Comparison of ENCODE assay signal across 25 cellular contexts in the genomic region with DNA sequence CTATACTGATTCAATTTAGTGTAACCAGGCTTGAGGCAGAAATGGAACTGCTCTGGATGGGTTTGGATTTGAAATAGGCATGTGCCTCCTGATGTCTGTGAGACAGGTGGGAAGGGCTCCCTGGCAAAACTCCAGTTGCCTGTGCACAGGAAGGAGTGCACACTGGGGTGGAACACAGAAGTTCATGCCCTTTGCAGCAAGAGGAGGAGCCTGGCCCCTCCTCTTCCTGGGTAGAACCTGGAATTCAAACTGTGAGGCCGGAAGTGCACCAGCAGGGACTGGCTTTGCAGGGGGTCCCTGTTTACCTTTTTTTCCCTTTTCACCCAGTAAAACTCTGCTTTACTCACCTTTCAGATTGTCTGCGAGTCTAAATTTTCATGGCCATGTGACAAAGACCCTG.
"Had no signal": no experiment of that assay in that cellular context is flagged by ENCODE, and none has a peak within 500 bp of the region (broad histone marks: within the 10 kb centered on the region; RNA-seq: fewer than 3 reads in every experiment).

No MANE protein-coding gene starts in this region.

- H3K9me3 Mint-ChIP-seq: effector memory CD8-positive, alpha-beta T cell; natural killer cell; type B pancreatic cell had no signal

- H3K9ac ChIP-seq: neural progenitor cell had no signal

- DNase-seq: effector memory CD8-positive, alpha-beta T cell; gastrocnemius medialis; heart right ventricle; hypothalamus; kidney glomerular epithelial cell; natural killer cell; occipital lobe; pancreas; right cardiac atrium; stimulated activated CD4-positive, alpha-beta T cell treated with anti-CD3 and anti-CD28 coated beads, Interleukin-2, amount 100 ng/mL, for 48 hours; stimulated activated CD8-positive, alpha-beta memory T cell treated with anti-CD3 and anti-CD28 coated beads, Interleukin-4, amount 100 ng/mL, for 48 hours; stimulated activated naive CD8-positive, alpha-beta T cell treated with anti-CD3 and anti-CD28 coated beads, Interleukin-15, Interleukin-2, amounts not matched to agents 100 U/mL and 50 U/mL, for 24 hours; thyroid gland had no signal

- H3K4me2 ChIP-seq: neural progenitor cell, smooth muscle cell had no signal

- ATAC-seq: effector memory CD8-positive, alpha-beta T cell; gastrocnemius medialis; heart right ventricle; left lobe of liver; natural killer cell; pancreas; right cardiac atrium; stimulated activated naive CD8-positive, alpha-beta T cell treated with anti-CD3 and anti-CD28 coated beads, Interleukin-15, Interleukin-2, amounts not matched to agents 100 U/mL and 50 U/mL, for 24 hours had no signal

- H3K9me3 ChIP-seq: gastrocnemius medialis, heart right ventricle, pancreas, suprapubic skin, thyroid gland had no signal

- H3K36me3 ChIP-seq: esophagus muscularis mucosa, gastrocnemius medialis, heart right ventricle, neural progenitor cell, pancreas, suprapubic skin, thyroid gland had no signal

- H3K27me3 ChIP-seq: esophagus muscularis mucosa, gastrocnemius medialis, heart right ventricle, neural progenitor cell, pancreas, suprapubic skin, thyroid gland had no signal

- H2AFZ ChIP-seq: neural progenitor cell had no signal

- H3K4me1 ChIP-seq: esophagus muscularis mucosa, gastrocnemius medialis, heart right ventricle, neural progenitor cell, pancreas, suprapubic skin, thyroid gland had no signal

- H3K36me3 Mint-ChIP-seq: memory B cell; mesothelial cell of epicardium; natural killer cell; stimulated activated effector memory CD8-positive, alpha-beta T cell treated with anti-CD3 and anti-CD28 coated beads, Interleukin-12 subunit alpha, Interleukin-12 subunit beta, amount 100 ng/mL, for 72 hours; type B pancreatic cell had no signal

- H3K4me3 ChIP-seq: esophagus muscularis mucosa, gastrocnemius medialis, heart right ventricle, neural progenitor cell, pancreas, smooth muscle cell, suprapubic skin, thyroid gland had no signal

- H3K4me1 Mint-ChIP-seq: mesothelial cell of epicardium; natural killer cell; neural progenitor cell; stimulated activated effector memory CD8-positive, alpha-beta T cell treated with anti-CD3 and anti-CD28 coated beads, Interleukin-12 subunit alpha, Interleukin-12 subunit beta, amount 100 ng/mL, for 72 hours had no signal

- H3K4me3 Mint-ChIP-seq: dendritic cell treated with granulocyte-macrophage colony-stimulating factor and Interleukin-4, amounts not matched to agents 40 ng/mL and 50 ng/mL, for 4 days; effector memory CD8-positive, alpha-beta T cell; memory B cell; mesothelial cell of epicardium; natural killer cell; neural progenitor cell; stimulated activated effector memory CD8-positive, alpha-beta T cell treated with anti-CD3 and anti-CD28 coated beads, Interleukin-12 subunit alpha, Interleukin-12 subunit beta, amount 100 ng/mL, for 72 hours; type B pancreatic cell had no signal

- H3K27ac Mint-ChIP-seq: dendritic cell treated with granulocyte-macrophage colony-stimulating factor and Interleukin-4, amounts not matched to agents 40 ng/mL and 50 ng/mL, for 4 days; effector memory CD8-positive, alpha-beta T cell; memory B cell; mesothelial cell of epicardium; natural killer cell; neural progenitor cell; progenitor cell of endocrine pancreas; stimulated activated effector memory CD8-positive, alpha-beta T cell treated with anti-CD3 and anti-CD28 coated beads, Interleukin-12 subunit alpha, Interleukin-12 subunit beta, amount 100 ng/mL, for 72 hours; type B pancreatic cell had no signal

- H3K27ac ChIP-seq: epithelial cell of prostate, esophagus muscularis mucosa, gastrocnemius medialis, heart right ventricle, neural progenitor cell, pancreas, suprapubic skin, thyroid gland had no signal

- H3K27me3 Mint-ChIP-seq: dendritic cell treated with granulocyte-macrophage colony-stimulating factor and Interleukin-4, amounts not matched to agents 40 ng/mL and 50 ng/mL, for 4 days; effector memory CD8-positive, alpha-beta T cell; memory B cell; progenitor cell of endocrine pancreas; type B pancreatic cell had no signal
